In genomic region chr20:61917459-61917858, GRCh38 we compare ENCODE assay signal across 1 cellular context.
A peak's percentile ranks its signal among the peaks of the same experiment; 100 is the strongest.
TF ChIP-seq lines count a peak whose summit lies in the region.

No MANE protein-coding gene starts in this region.

TF ChIP-seq in HepG2, 621 proteins besides CTCF, POLR2A, EP300 and RAD21 (continued from another document):
- TF ChIP-seq CREB1 (IDR thresholded peaks at IDR 0.05) (no peak), CREB1 (CRISPR knock-in tag; IDR thresholded peaks at IDR 0.05) (no peak), ARID3A (IDR thresholded peaks at IDR 0.05; ENCODE audit: low read depth, low read length) (no peak), GPBP1L1 (CRISPR knock-in tag; IDR thresholded peaks at IDR 0.05) (no peak), TARDBP (CRISPR knock-in tag; IDR thresholded peaks at IDR 0.05) (no peak), NR2C2 (CRISPR knock-in tag; IDR thresholded peaks at IDR 0.05; ENCODE audit: borderline replicate concordance) (0 out of 2 replicates have a peak, but pooled peaks have one; percentile 32), ATF1 (CRISPR knock-in tag; IDR thresholded peaks at IDR 0.05) (no peak), NR2F1 (CRISPR knock-in tag; IDR thresholded peaks at IDR 0.05) (peak in 1 of 2 experiments; percentile 39; a peak in 1 of 4 replicates), RELA (CRISPR knock-in tag; IDR thresholded peaks at IDR 0.05) (no peak)
